In genomic region chr14:88168025-88168424, GRCh38 we compare ENCODE assay signal across 16 cellular contexts.
"Had no signal": no experiment of that assay in that cellular context is flagged by ENCODE, and none has a peak within 500 bp of the region (broad histone marks: within the 10 kb centered on the region; RNA-seq: fewer than 3 reads in every experiment).

No MANE protein-coding gene starts in this region.

- H2AFZ ChIP-seq: hepatocyte, parathyroid adenoma had no signal

- H3K4me3 ChIP-seq: colonic mucosa, esophagus muscularis mucosa, gastroesophageal sphincter, heart left ventricle, hepatocyte, right atrium auricular region, sigmoid colon, suprapubic skin, transverse colon had no signal

- DNase-seq: kidney, sigmoid colon had no signal

- H3K4me2 ChIP-seq: hepatocyte had no signal

- H3K9me3 ChIP-seq: colonic mucosa, sigmoid colon, suprapubic skin had no signal

- H3K36me3 Mint-ChIP-seq: stimulated activated memory B cell treated with anti-CD40 and anti-IgM and Interleukin-4, amounts not matched to agents 10 μg/mL and 1 μg/mL and 100 μg/mL, for 72 hours had no signal

- H3K79me2 ChIP-seq: hepatocyte, parathyroid adenoma had no signal

- H3K4me3 Mint-ChIP-seq: central memory CD8-positive, alpha-beta T cell; stimulated activated memory B cell treated with anti-CD40 and anti-IgM and Interleukin-4, amounts not matched to agents 10 μg/mL and 1 μg/mL and 100 μg/mL, for 72 hours; stimulated activated naive CD8-positive, alpha-beta T cell treated with anti-CD3 and anti-CD28 coated beads, Interleukin-15, Interleukin-2, amounts not matched to agents 100 ng/mL and 50 ng/mL, for 24 hours had no signal

- H3K27me3 ChIP-seq: colonic mucosa, foreskin keratinocyte, hepatocyte, right atrium auricular region, sigmoid colon, transverse colon had no signal

- FAIRE-seq: kidney had no signal

- H3K9me3 Mint-ChIP-seq: central memory CD8-positive, alpha-beta T cell; stimulated activated memory B cell treated with anti-CD40 and anti-IgM and Interleukin-4, amounts not matched to agents 10 μg/mL and 1 μg/mL and 100 μg/mL, for 72 hours; stimulated activated naive CD8-positive, alpha-beta T cell treated with anti-CD3 and anti-CD28 coated beads, Interleukin-15, Interleukin-2, amounts not matched to agents 100 ng/mL and 50 ng/mL, for 24 hours had no signal

- H3K27ac Mint-ChIP-seq: progenitor cell of endocrine pancreas; stimulated activated memory B cell treated with anti-CD40 and anti-IgM and Interleukin-4, amounts not matched to agents 10 μg/mL and 1 μg/mL and 100 μg/mL, for 72 hours; stimulated activated naive CD8-positive, alpha-beta T cell treated with anti-CD3 and anti-CD28 coated beads, Interleukin-15, Interleukin-2, amounts not matched to agents 100 ng/mL and 50 ng/mL, for 24 hours had no signal

- H3K4me1 ChIP-seq: colonic mucosa, esophagus muscularis mucosa, foreskin keratinocyte, gastroesophageal sphincter, heart left ventricle, parathyroid adenoma, right atrium auricular region, sigmoid colon, suprapubic skin had no signal

- H3K36me3 ChIP-seq: colonic mucosa, esophagus muscularis mucosa, gastroesophageal sphincter, heart left ventricle, right atrium auricular region, sigmoid colon, suprapubic skin, transverse colon had no signal

- H3K27ac ChIP-seq: colonic mucosa, esophagus muscularis mucosa, foreskin keratinocyte, gastroesophageal sphincter, heart left ventricle, hepatocyte, parathyroid adenoma, right atrium auricular region, sigmoid colon, suprapubic skin, transverse colon had no signal
